Comparison of ENCODE assay signal across 2 cellular contexts in genomic region chr10:23230582-23230981, GRCh38.
TF ChIP-seq lines count a peak whose summit lies in the region.

No MANE protein-coding gene starts in this region.

TF ChIP-seq in HepG2, 621 proteins besides CTCF, POLR2A, EP300 and RAD21:
- TF ChIP-seq PRDM4 (CRISPR knock-in tag; IDR thresholded peaks at IDR 0.05; ENCODE audit: borderline replicate concordance) (no peak), MAFK (conservative IDR thresholded peaks at IDR 0.05 in 1 of 2, IDR thresholded peaks at IDR 0.05 in 1 of 2; ENCODE audit: low read length in 2 of 2) (peak in 1 of 2 experiments; percentile 56; a peak in 2 of 4 replicates), MAFF (IDR thresholded peaks at IDR 0.05; ENCODE audit: low read depth, low read length) (peak; percentile 39)

TF ChIP-seq in GM12878, 131 proteins besides CTCF, POLR2A, EP300 and RAD21:
- TF ChIP-seq CHD2 (IDR thresholded peaks at IDR 0.05; ENCODE audit: borderline replicate concordance, low read depth, low read length) (no peak), MTA3 (IDR thresholded peaks at IDR 0.05; ENCODE audit: borderline replicate concordance, low read length) (no peak), PBX3 (IDR thresholded peaks at IDR 0.05; ENCODE audit: insufficient replicate concordance, low read depth, low read length) (no peak), ZNF274 (IDR thresholded peaks at IDR 0.05; ENCODE audit: insufficient read depth, insufficient read length) (no peak), TCF7 (IDR thresholded peaks at IDR 0.05; ENCODE audit: borderline replicate concordance) (no peak), MEF2A (IDR thresholded peaks at IDR 0.05; ENCODE audit: insufficient read depth, low read depth, low read length) (no peak), HDAC2 (IDR thresholded peaks at IDR 0.05) (no peak), ZNF24 (IDR thresholded peaks at IDR 0.05) (no peak), CUX1 (IDR thresholded peaks at IDR 0.05; ENCODE audit: insufficient replicate concordance, low read depth, low read length) (no peak)
